2 cellular contexts compared by ENCODE assay signal in the genomic region with DNA sequence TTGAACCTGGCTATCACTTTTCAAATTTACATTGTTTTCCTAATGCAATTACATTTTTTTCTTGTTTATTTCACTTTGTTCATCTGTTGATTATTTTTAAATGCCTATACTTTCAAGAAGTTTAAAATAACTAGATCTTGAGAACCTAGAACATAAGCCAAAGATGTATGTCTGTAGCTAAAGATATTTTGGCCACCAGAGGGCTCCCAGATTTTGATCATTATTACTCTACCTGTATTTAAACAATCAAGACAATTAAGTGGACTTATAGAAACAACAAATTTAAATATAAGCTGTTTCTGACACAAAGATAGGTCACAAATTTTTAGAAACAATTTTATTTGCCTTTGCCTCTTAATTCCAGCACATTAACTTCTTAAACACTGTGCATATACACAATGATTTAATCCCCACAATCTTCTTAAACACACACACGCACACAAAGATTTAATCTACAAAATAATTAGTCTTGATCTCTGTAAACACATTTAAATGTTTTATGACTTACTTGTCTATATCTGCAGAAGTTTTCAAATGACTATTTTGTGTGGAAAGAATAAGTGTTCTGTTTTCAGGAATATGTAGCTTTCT.
TF ChIP-seq lines count a peak whose summit lies in the region.

No MANE protein-coding gene starts in this region.

TF ChIP-seq in SK-N-SH, 30 proteins besides CTCF, POLR2A, EP300 and RAD21 (continued from another document):
- TF ChIP-seq, protein P1, sequence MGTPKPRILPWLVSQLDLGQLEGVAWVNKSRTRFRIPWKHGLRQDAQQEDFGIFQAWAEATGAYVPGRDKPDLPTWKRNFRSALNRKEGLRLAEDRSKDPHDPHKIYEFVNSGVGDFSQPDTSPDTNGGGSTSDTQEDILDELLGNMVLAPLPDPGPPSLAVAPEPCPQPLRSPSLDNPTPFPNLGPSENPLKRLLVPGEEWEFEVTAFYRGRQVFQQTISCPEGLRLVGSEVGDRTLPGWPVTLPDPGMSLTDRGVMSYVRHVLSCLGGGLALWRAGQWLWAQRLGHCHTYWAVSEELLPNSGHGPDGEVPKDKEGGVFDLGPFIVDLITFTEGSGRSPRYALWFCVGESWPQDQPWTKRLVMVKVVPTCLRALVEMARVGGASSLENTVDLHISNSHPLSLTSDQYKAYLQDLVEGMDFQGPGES (IDR thresholded peaks at IDR 0.05; ENCODE audit: low read depth, low read length) = no peak
- TF ChIP-seq JUND (IDR thresholded peaks at IDR 0.05) = no peak
- no peak for TF ChIP-seq TCF12 (IDR thresholded peaks at IDR 0.05)
- TF ChIP-seq FOXM1 (IDR thresholded peaks at IDR 0.05; ENCODE audit: low read depth) = no peak
- TF ChIP-seq NFIC (IDR thresholded peaks at IDR 0.05; ENCODE audit: borderline replicate concordance) = no peak
- TF ChIP-seq, protein P2, sequence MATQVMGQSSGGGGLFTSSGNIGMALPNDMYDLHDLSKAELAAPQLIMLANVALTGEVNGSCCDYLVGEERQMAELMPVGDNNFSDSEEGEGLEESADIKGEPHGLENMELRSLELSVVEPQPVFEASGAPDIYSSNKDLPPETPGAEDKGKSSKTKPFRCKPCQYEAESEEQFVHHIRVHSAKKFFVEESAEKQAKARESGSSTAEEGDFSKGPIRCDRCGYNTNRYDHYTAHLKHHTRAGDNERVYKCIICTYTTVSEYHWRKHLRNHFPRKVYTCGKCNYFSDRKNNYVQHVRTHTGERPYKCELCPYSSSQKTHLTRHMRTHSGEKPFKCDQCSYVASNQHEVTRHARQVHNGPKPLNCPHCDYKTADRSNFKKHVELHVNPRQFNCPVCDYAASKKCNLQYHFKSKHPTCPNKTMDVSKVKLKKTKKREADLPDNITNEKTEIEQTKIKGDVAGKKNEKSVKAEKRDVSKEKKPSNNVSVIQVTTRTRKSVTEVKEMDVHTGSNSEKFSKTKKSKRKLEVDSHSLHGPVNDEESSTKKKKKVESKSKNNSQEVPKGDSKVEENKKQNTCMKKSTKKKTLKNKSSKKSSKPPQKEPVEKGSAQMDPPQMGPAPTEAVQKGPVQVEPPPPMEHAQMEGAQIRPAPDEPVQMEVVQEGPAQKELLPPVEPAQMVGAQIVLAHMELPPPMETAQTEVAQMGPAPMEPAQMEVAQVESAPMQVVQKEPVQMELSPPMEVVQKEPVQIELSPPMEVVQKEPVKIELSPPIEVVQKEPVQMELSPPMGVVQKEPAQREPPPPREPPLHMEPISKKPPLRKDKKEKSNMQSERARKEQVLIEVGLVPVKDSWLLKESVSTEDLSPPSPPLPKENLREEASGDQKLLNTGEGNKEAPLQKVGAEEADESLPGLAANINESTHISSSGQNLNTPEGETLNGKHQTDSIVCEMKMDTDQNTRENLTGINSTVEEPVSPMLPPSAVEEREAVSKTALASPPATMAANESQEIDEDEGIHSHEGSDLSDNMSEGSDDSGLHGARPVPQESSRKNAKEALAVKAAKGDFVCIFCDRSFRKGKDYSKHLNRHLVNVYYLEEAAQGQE (IDR thresholded peaks at IDR 0.05; ENCODE audit: low read depth, low read length) = no peak
- no peak for TF ChIP-seq GABPA (IDR thresholded peaks at IDR 0.05; ENCODE audit: low read depth)
- TF ChIP-seq FOXJ3 (CRISPR knock-in tag; IDR thresholded peaks at IDR 0.05) = no peak
- no peak for TF ChIP-seq GATA2 (CRISPR knock-in tag; IDR thresholded peaks at IDR 0.05)
- no peak for TF ChIP-seq SIN3A (IDR thresholded peaks at IDR 0.05; ENCODE audit: borderline replicate concordance, low read depth, low read length)

TF ChIP-seq in SK-N-SH treated with all-trans-retinoic acid at 6 μM for 48 hours, 23 proteins besides CTCF, POLR2A, EP300 and RAD21 (continued from another document):
- TF ChIP-seq BACH2 (CRISPR knock-in tag; IDR thresholded peaks at IDR 0.05; ENCODE audit: borderline replicate concordance) = no peak
- TF ChIP-seq ZFP3 (CRISPR knock-in tag; IDR thresholded peaks at IDR 0.05) = no peak
- no peak for TF ChIP-seq RARB (CRISPR knock-in tag; IDR thresholded peaks at IDR 0.05)
- no peak for TF ChIP-seq ZNF8 (CRISPR knock-in tag; IDR thresholded peaks at IDR 0.05)
- TF ChIP-seq CSDC2 (CRISPR knock-in tag; IDR thresholded peaks at IDR 0.05) = no peak
- TF ChIP-seq, protein P3, sequence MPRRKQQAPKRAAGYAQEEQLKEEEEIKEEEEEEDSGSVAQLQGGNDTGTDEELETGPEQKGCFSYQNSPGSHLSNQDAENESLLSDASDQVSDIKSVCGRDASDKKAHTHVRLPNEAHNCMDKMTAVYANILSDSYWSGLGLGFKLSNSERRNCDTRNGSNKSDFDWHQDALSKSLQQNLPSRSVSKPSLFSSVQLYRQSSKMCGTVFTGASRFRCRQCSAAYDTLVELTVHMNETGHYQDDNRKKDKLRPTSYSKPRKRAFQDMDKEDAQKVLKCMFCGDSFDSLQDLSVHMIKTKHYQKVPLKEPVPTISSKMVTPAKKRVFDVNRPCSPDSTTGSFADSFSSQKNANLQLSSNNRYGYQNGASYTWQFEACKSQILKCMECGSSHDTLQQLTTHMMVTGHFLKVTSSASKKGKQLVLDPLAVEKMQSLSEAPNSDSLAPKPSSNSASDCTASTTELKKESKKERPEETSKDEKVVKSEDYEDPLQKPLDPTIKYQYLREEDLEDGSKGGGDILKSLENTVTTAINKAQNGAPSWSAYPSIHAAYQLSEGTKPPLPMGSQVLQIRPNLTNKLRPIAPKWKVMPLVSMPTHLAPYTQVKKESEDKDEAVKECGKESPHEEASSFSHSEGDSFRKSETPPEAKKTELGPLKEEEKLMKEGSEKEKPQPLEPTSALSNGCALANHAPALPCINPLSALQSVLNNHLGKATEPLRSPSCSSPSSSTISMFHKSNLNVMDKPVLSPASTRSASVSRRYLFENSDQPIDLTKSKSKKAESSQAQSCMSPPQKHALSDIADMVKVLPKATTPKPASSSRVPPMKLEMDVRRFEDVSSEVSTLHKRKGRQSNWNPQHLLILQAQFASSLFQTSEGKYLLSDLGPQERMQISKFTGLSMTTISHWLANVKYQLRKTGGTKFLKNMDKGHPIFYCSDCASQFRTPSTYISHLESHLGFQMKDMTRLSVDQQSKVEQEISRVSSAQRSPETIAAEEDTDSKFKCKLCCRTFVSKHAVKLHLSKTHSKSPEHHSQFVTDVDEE (CRISPR knock-in tag; IDR thresholded peaks at IDR 0.05) = no peak
- TF ChIP-seq TOX (CRISPR knock-in tag; IDR thresholded peaks at IDR 0.05; ENCODE audit: borderline replicate concordance) = no peak
- no peak for TF ChIP-seq SNAI2 (CRISPR knock-in tag; IDR thresholded peaks at IDR 0.05)
- no peak for TF ChIP-seq GLIS3 (CRISPR knock-in tag; IDR thresholded peaks at IDR 0.05)
- TF ChIP-seq, protein P4, sequence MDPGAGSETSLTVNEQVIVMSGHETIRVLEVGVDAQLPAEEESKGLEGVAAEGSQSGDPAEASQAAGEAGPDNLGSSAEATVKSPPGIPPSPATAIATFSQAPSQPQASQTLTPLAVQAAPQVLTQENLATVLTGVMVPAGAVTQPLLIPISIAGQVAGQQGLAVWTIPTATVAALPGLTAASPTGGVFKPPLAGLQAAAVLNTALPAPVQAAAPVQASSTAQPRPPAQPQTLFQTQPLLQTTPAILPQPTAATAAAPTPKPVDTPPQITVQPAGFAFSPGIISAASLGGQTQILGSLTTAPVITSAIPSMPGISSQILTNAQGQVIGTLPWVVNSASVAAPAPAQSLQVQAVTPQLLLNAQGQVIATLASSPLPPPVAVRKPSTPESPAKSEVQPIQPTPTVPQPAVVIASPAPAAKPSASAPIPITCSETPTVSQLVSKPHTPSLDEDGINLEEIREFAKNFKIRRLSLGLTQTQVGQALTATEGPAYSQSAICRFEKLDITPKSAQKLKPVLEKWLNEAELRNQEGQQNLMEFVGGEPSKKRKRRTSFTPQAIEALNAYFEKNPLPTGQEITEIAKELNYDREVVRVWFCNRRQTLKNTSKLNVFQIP (CRISPR knock-in tag; IDR thresholded peaks at IDR 0.05; ENCODE audit: borderline replicate concordance, low read depth) = no peak
- TF ChIP-seq CSRNP3 (CRISPR knock-in tag; IDR thresholded peaks at IDR 0.05) = no peak
- no peak for TF ChIP-seq ZNF70 (CRISPR knock-in tag; IDR thresholded peaks at IDR 0.05)
- TF ChIP-seq OSR1 (CRISPR knock-in tag; IDR thresholded peaks at IDR 0.05) = no peak
- TF ChIP-seq CREB5 (CRISPR knock-in tag; IDR thresholded peaks at IDR 0.05; ENCODE audit: low read depth) = no peak
- TF ChIP-seq ESRRG (CRISPR knock-in tag; IDR thresholded peaks at IDR 0.05) = no peak
- TF ChIP-seq ZC3H10 (CRISPR knock-in tag; IDR thresholded peaks at IDR 0.05) = no peak
- no peak for TF ChIP-seq ISL1 (CRISPR knock-in tag; IDR thresholded peaks at IDR 0.05)
- TF ChIP-seq PPARA (CRISPR knock-in tag; IDR thresholded peaks at IDR 0.05; ENCODE audit: borderline replicate concordance) = no peak
- no peak for TF ChIP-seq ZFP30 (CRISPR knock-in tag; IDR thresholded peaks at IDR 0.05)
